In the genomic region with DNA sequence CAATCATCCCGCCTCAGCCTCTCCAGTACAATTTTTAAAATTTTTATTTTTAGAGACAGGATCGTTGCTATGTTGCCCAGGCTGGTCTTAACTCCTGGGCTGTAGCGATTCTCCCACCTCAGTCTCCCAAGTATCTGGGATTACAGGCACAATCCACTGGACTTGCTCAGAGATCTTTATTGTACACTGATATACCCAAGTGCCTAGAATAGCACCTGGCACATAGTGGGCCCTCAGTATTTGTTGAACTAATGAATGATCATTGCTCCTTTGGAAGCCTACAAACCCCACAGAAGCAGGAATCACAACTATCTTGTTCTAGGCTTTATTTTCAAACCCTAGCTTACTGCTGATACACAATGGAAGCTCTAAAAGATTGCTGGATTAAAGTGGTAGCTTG, we compare ENCODE assay signal across 17 cellular contexts. TPM values are rescaled to one million over a fixed set of nuclear protein-coding genes. Genes with fewer than 3 reads are reported as not detected.
DNase-seq lines count a peak whose midpoint lies in the region; FAIRE-seq and TF ChIP-seq lines count a peak whose summit lies in the region.
"Had no signal": no experiment of that assay in that cellular context is flagged by ENCODE, and none has a peak within 500 bp of the region (broad histone marks: within the 10 kb centered on the region; RNA-seq: fewer than 3 reads in every experiment).

No MANE protein-coding gene starts in this region.

- WGBS in thyroid gland, 2 donors, result 94 to 95% methylated on average over 3 of the region's 3 CpGs

- H3K4me3 ChIP-seq in astrocyte (ENCODE audit: insufficient read depth, low read depth, low read length) (no peak overlapping the region), neural progenitor cell (no peak overlapping the region), thyroid gland (replicated peaks in 1 of 3) (no peak overlapping the region)
- H3K4me3 ChIP-seq: prostate gland had no signal

- H3K4me1 ChIP-seq in astrocyte (ENCODE audit: insufficient read depth, low read length), result peaks cover 17% of the 10 kb centered on the region
- peaks cover 40% of the 10 kb centered on the region for H3K4me1 ChIP-seq in neural progenitor cell
- H3K4me1 ChIP-seq in thyroid gland, result peaks cover 10 to 20% of the 10 kb centered on the region in 2 donors

- H3K9ac ChIP-seq in astrocyte (ENCODE audit: low read length), result no peak overlapping the region
- no peak overlapping the region for H3K9ac ChIP-seq in neural progenitor cell

- intact Hi-C loops in activated CD4-positive, alpha-beta T cell treated with anti-CD3 and anti-CD28 coated beads, Interleukin-2, amount 10 ng/mL, durations not matched to agents 24 days and 14 days (cut with micrococcal nuclease), result no loop called here
- intact Hi-C loops in thyroid gland (cut with DNase I), result loop anchor here (5.0 to 10.0 kb wide), 2 partner anchors 56 to 252 kb away; no protein-coding TSS in a partner anchor

- H3K27ac ChIP-seq in astrocyte (ENCODE audit: low read depth, low read length) (no peak overlapping the region), neural progenitor cell (no peak overlapping the region), thyroid gland (no peak overlapping the region), substantia nigra (ENCODE audit: low read depth, low read length, poor library complexity, severe bottlenecking) (no peak overlapping the region)

- H3K4me3 Mint-ChIP-seq in activated CD4-positive, alpha-beta T cell treated with anti-CD3 and anti-CD28 coated beads, Interleukin-2, amount 10 ng/mL, durations not matched to agents 24 days and 14 days, result peak overlapping the region; percentile 38
- peak overlapping the region; percentile 12 to 98 (median 36) for H3K4me3 Mint-ChIP-seq in IgD-negative memory B cell
- peak overlapping the region; percentile 60 for H3K4me3 Mint-ChIP-seq in astrocyte (ENCODE audit: unreplicated experiment)
- peak overlapping the region; percentile 63 for H3K4me3 Mint-ChIP-seq in neural progenitor cell

- no peak for TF ChIP-seq POLR2A in thyroid gland (IDR thresholded peaks at IDR 0.05)

- DNase-seq in activated CD4-positive, alpha-beta T cell treated with anti-CD3 and anti-CD28 coated beads, Interleukin-2, amount 10 ng/mL, durations not matched to agents 24 days and 14 days, result no peak
- no peak for DNase-seq in activated CD4-positive, alpha-beta T cell treated with anti-CD3 and anti-CD28 coated beads, Interleukin-2, amount 50 U/mL, for 4 hours
- DNase-seq in astrocyte (ENCODE audit: low read depth), result no peak
- no peak for DNase-seq in neural progenitor cell (ENCODE audit: low spot score)
- no peak for DNase-seq in NCI-H128 (lab: John Stamatoyannopoulos, UW; ENCODE audit: unreplicated experiment)
- DNase-seq in thyroid gland, result no peak
- DNase-seq in substantia nigra (lab: John Stamatoyannopoulos, UW), result no peak
- DNase-seq: amniotic stem cell, cerebellar nuclear complex, EL, hypothalamus, MV-4-11, NCI-H526, trophoblast cell had no signal

- H3K4me2 ChIP-seq in astrocyte (ENCODE audit: low read length), result no peak overlapping the region
- H3K4me2 ChIP-seq in neural progenitor cell, result no peak overlapping the region

- H3K36me3 ChIP-seq in astrocyte (ENCODE audit: insufficient read depth, low read length) (peaks cover 19% of the 10 kb centered on the region), neural progenitor cell (peaks cover 15% of the 10 kb centered on the region), thyroid gland (peaks cover 17 to 18% of the 10 kb centered on the region in 2 donors)
- H3K36me3 ChIP-seq: prostate gland had no signal

- H2AFZ ChIP-seq in astrocyte (ENCODE audit: low read depth, low read length) (no peak overlapping the region), neural progenitor cell (replicated peaks) (no peak overlapping the region)

- no peaks in the 10 kb centered on the region for H3K27me3 Mint-ChIP-seq in activated CD4-positive, alpha-beta T cell treated with anti-CD3 and anti-CD28 coated beads, Interleukin-2, amount 10 ng/mL, durations not matched to agents 24 days and 14 days
- H3K27me3 Mint-ChIP-seq in IgD-negative memory B cell, result no peaks in the 10 kb centered on the region
- H3K27me3 Mint-ChIP-seq in astrocyte (ENCODE audit: low read depth, unreplicated experiment), result no peaks in the 10 kb centered on the region
- H3K27me3 Mint-ChIP-seq in neural progenitor cell (ENCODE audit: insufficient read depth, low read depth), result peaks cover 8% of the 10 kb centered on the region

- H3K4me1 Mint-ChIP-seq in activated CD4-positive, alpha-beta T cell treated with anti-CD3 and anti-CD28 coated beads, Interleukin-2, amount 10 ng/mL, durations not matched to agents 24 days and 14 days, result peaks cover 36% of the 10 kb centered on the region
- H3K4me1 Mint-ChIP-seq in IgD-negative memory B cell, result peaks cover 19 to 29% (median 28%) of the 10 kb centered on the region in 3 donors
- H3K4me1 Mint-ChIP-seq in astrocyte (ENCODE audit: low read depth, unreplicated experiment), result peaks cover 24% of the 10 kb centered on the region
- peaks cover 46% of the 10 kb centered on the region for H3K4me1 Mint-ChIP-seq in neural progenitor cell

- no peaks in the 10 kb centered on the region for H3K9me3 Mint-ChIP-seq in activated CD4-positive, alpha-beta T cell treated with anti-CD3 and anti-CD28 coated beads, Interleukin-2, amount 10 ng/mL, durations not matched to agents 24 days and 14 days
- H3K9me3 Mint-ChIP-seq in IgD-negative memory B cell (no peaks in the 10 kb centered on the region), astrocyte (ENCODE audit: unreplicated experiment) (no peaks in the 10 kb centered on the region), neural progenitor cell (peaks cover 3% of the 10 kb centered on the region)

- peaks cover 34% of the 10 kb centered on the region for H3K36me3 Mint-ChIP-seq in activated CD4-positive, alpha-beta T cell treated with anti-CD3 and anti-CD28 coated beads, Interleukin-2, amount 10 ng/mL, durations not matched to agents 24 days and 14 days (ENCODE audit: low read depth)
- peaks cover 6% of the 10 kb centered on the region for H3K36me3 Mint-ChIP-seq in IgD-negative memory B cell
- H3K36me3 Mint-ChIP-seq in astrocyte (ENCODE audit: low read depth, unreplicated experiment), result peaks cover 7% of the 10 kb centered on the region
- H3K36me3 Mint-ChIP-seq in neural progenitor cell, result peaks cover 19% of the 10 kb centered on the region

- H3F3A ChIP-seq in neural progenitor cell (ENCODE audit: low read depth), result peaks cover 60% of the 10 kb centered on the region

- peaks cover 34% of the 10 kb centered on the region for H4K20me1 ChIP-seq in astrocyte (ENCODE audit: insufficient read depth, low read length)
- H4K20me1 ChIP-seq in neural progenitor cell (ENCODE audit: low read depth), result peaks cover 27% of the 10 kb centered on the region

- no peaks in the 10 kb centered on the region for H3K27me3 ChIP-seq in astrocyte (ENCODE audit: insufficient read depth, low read length)
- no peaks in the 10 kb centered on the region for H3K27me3 ChIP-seq in neural progenitor cell
- H3K27me3 ChIP-seq in thyroid gland, result no peaks in the 10 kb centered on the region

- H3K27ac Mint-ChIP-seq in activated CD4-positive, alpha-beta T cell treated with anti-CD3 and anti-CD28 coated beads, Interleukin-2, amount 10 ng/mL, durations not matched to agents 24 days and 14 days, result peak overlapping the region; percentile 74
- H3K27ac Mint-ChIP-seq in IgD-negative memory B cell (peak overlapping the region in 1 of 3 donors; percentile 98), astrocyte (ENCODE audit: unreplicated experiment) (peak overlapping the region; percentile 38), neural progenitor cell (no peak overlapping the region)

- TF ChIP-seq CTCF in astrocyte (IDR thresholded peaks at IDR 0.05; ENCODE audit: insufficient read depth, low read depth, low read length) (no peak), neural progenitor cell (IDR thresholded peaks at IDR 0.05) (no peak), thyroid gland (IDR thresholded peaks at IDR 0.05) (no peak)

- H3K79me2 ChIP-seq in astrocyte (ENCODE audit: insufficient read depth, low read length), result peaks cover 50% of the 10 kb centered on the region
- peaks cover 53% of the 10 kb centered on the region for H3K79me2 ChIP-seq in neural progenitor cell (ENCODE audit: low read depth)

- FAIRE-seq in astrocyte (lab: Jason Lieb, UNC), result no peak
- FAIRE-seq: TTC549 had no signal

- H3K9me3 ChIP-seq in astrocyte (ENCODE audit: insufficient read depth, low read depth, low read length) (no peaks in the 10 kb centered on the region), neural progenitor cell (ENCODE audit: low read depth) (no peaks in the 10 kb centered on the region), thyroid gland (no peaks in the 10 kb centered on the region)
- H3K9me3 ChIP-seq: prostate gland had no signal

RNA-seq across cellular contexts. Expression of a gene that starts 1.9 kb away (rescaled TPM):
- total RNA-seq in activated CD4-positive, alpha-beta T cell treated with anti-CD3 and anti-CD28 coated beads, Interleukin-2, amount 10 ng/mL, durations not matched to agents 24 days and 14 days, result 121 and 128 TPM in 2 replicates
- 36.3 TPM for polyA plus RNA-seq in IgD-negative memory B cell
- total RNA-seq in astrocyte (67.3 and 78.1 TPM in 2 replicates), neural progenitor cell (ENCODE audit: low replicate concordance) (82.8 and 110 TPM in 2 replicates), thyroid gland (10 to 100 TPM; 28.6 to 45.7 (median 43.1) TPM)

RNA-seq across cellular contexts. Expression of a gene that starts 3.1 kb away (rescaled TPM):
- total RNA-seq in activated CD4-positive, alpha-beta T cell treated with anti-CD3 and anti-CD28 coated beads, Interleukin-2, amount 10 ng/mL, durations not matched to agents 24 days and 14 days, result 16.9 and 20.8 TPM in 2 replicates
- polyA plus RNA-seq in IgD-negative memory B cell, result 13.6 TPM
- total RNA-seq in astrocyte, result 28.9 and 35.2 TPM in 2 replicates
- 22.3 and 32.5 TPM in 2 replicates for total RNA-seq in neural progenitor cell (ENCODE audit: low replicate concordance)
- 10 to 100 TPM; 35.8 to 42.0 (median 41.5) TPM for total RNA-seq in thyroid gland

RNA-seq across cellular contexts. Expression of a gene that starts 59.1 kb away (rescaled TPM):
- total RNA-seq in activated CD4-positive, alpha-beta T cell treated with anti-CD3 and anti-CD28 coated beads, Interleukin-2, amount 10 ng/mL, durations not matched to agents 24 days and 14 days, result 23.1 and 24.9 TPM in 2 replicates
- polyA plus RNA-seq in IgD-negative memory B cell, result 17.1 TPM
- 12.4 and 16.5 TPM in 2 replicates for total RNA-seq in astrocyte
- total RNA-seq in neural progenitor cell (ENCODE audit: low replicate concordance), result 65.3 and 71.8 TPM in 2 replicates
- 10 to 100 TPM; 11.3 to 33.7 (median 18.2) TPM for total RNA-seq in thyroid gland
